15 cellular contexts compared by ENCODE assay signal in the genomic region with DNA sequence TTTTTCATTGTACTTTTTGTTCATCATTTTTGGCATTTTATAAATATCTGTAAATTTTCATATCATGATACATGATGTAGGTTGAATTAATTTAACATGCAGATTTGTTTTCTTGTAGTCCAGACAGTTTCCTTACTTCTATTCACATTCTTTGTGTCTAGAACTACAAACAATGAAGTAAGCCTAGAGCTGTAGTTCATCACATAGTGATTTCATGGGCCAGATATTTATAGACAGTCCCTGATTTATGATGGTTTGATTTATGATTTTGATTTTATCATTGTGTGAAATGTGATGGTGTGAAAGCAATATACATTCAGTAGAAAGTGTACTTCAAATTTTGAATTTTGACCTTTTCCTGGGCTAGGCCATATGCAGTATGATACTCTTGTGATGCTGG.
DNase-seq lines count a peak whose midpoint lies in the region; ATAC-seq and TF ChIP-seq lines count a peak whose summit lies in the region.
"Had no signal": no experiment of that assay in that cellular context is flagged by ENCODE, and none has a peak within 500 bp of the region (broad histone marks: within the 10 kb centered on the region; RNA-seq: fewer than 3 reads in every experiment).

No MANE protein-coding gene starts in this region.

- peaks cover 14% of the 10 kb centered on the region for H3K79me1 ChIP-seq in mesenchymal stem cell (replicated peaks; ENCODE audit: low read length, poor library complexity, severe bottlenecking)

- H3K4me3 ChIP-seq in ACC112 (ENCODE audit: low read depth, low read length) (no peak overlapping the region), adipocyte (ENCODE audit: low read length) (no peak overlapping the region), mesenchymal stem cell (ENCODE audit: insufficient read depth in 1 of 2, low read depth in 1 of 2, low read length in 2 of 2) (no peak overlapping the region), heart right ventricle (no peak overlapping the region)

- H3K4me2 ChIP-seq in mesenchymal stem cell (ENCODE audit: low read length, poor library complexity, severe bottlenecking) = no peak overlapping the region

- no peaks in the 10 kb centered on the region for H3K27me3 ChIP-seq in ACC112 (ENCODE audit: insufficient read depth, low read length)
- no peaks in the 10 kb centered on the region for H3K27me3 ChIP-seq in adipocyte (replicated peaks; ENCODE audit: control insufficient read depth, insufficient read depth, low read length)
- H3K27me3 ChIP-seq in mesenchymal stem cell (ENCODE audit: control insufficient read depth in 1 of 2, insufficient read depth in 1 of 2, low read length in 2 of 2) = no peaks in the 10 kb centered on the region
- H3K27me3 ChIP-seq in heart right ventricle = no peaks in the 10 kb centered on the region

- H2BK15ac ChIP-seq in mesenchymal stem cell (ENCODE audit: low read depth, poor library complexity, severe bottlenecking) = no peak overlapping the region

- H3K27ac ChIP-seq in ACC112 (ENCODE audit: low read depth, low read length) = peak overlapping the region; percentile 90
- H3K27ac ChIP-seq in mesenchymal stem cell (ENCODE audit: low read length, poor library complexity, severe bottlenecking) = peak overlapping the region; percentile 52
- H3K27ac ChIP-seq in heart right ventricle = no peak overlapping the region

- no peak overlapping the region for H3K18ac ChIP-seq in mesenchymal stem cell (ENCODE audit: low read depth in 1 of 2, low read length in 2 of 2)

- H3K36me3 ChIP-seq in ACC112 (ENCODE audit: insufficient read depth, low read length) (peaks cover 23% of the 10 kb centered on the region), adipocyte (ENCODE audit: control insufficient read depth, insufficient read depth, low read length, severe bottlenecking) (no peaks in the 10 kb centered on the region), mesenchymal stem cell (ENCODE audit: control insufficient read depth in 1 of 2, insufficient read depth in 2 of 2, low read depth in 1 of 2, low read length in 2 of 2) (peaks cover 0 to 9% of the 10 kb centered on the region in 2 experiments), heart right ventricle (no peaks in the 10 kb centered on the region)

- peak overlapping the region; percentile 20 to 32 for H3K4ac ChIP-seq in mesenchymal stem cell (ENCODE audit: low read depth in 1 of 2, low read length in 2 of 2)

- intact Hi-C loops in heart right ventricle (cut with DNase I) = no loop called here

- ATAC-seq in GM21717 (IDR thresholded peaks at IDR 0.05; ENCODE audit: unreplicated experiment) (no peak), heart right ventricle (no peak)

- H2BK12ac ChIP-seq in mesenchymal stem cell (ENCODE audit: low read length in 2 of 2) = peak overlapping the region in 1 of 2 experiments; percentile 77

- H2BK120ac ChIP-seq in mesenchymal stem cell (ENCODE audit: low read depth, low read length) = peak overlapping the region; percentile 29

- H3K4me1 ChIP-seq in ACC112 (ENCODE audit: control insufficient read depth, insufficient read depth, low read length, unreplicated experiment) (peaks cover 29% of the 10 kb centered on the region), adipocyte (ENCODE audit: control insufficient read depth, insufficient read depth, low read length) (peaks cover 5% of the 10 kb centered on the region), mesenchymal stem cell (ENCODE audit: control insufficient read depth, insufficient read depth, low read depth, low read length) (peaks cover 1% of the 10 kb centered on the region), heart right ventricle (no peaks in the 10 kb centered on the region)
- H3K4me1 ChIP-seq: Caco-2 had no signal

- no peak overlapping the region for H2BK5ac ChIP-seq in mesenchymal stem cell (ENCODE audit: low read depth, low read length, poor library complexity, severe bottlenecking)

- no peak overlapping the region for H4K8ac ChIP-seq in mesenchymal stem cell (ENCODE audit: low read length)

- no peak overlapping the region for H3K9ac ChIP-seq in adipocyte (ENCODE audit: low read length)
- H3K9ac ChIP-seq in mesenchymal stem cell (ENCODE audit: low read length) = no peak overlapping the region

- no peak overlapping the region for H4K91ac ChIP-seq in mesenchymal stem cell (ENCODE audit: low read length)

- no peak for TF ChIP-seq CTCF in heart right ventricle (IDR thresholded peaks at IDR 0.05)

- H3K9me3 ChIP-seq in adipocyte (ENCODE audit: control insufficient read depth, low read length) (peaks cover 12% of the 10 kb centered on the region), mesenchymal stem cell (ENCODE audit: control insufficient read depth, low read length) (peaks cover 2% of the 10 kb centered on the region), heart right ventricle (peaks cover 0 to 33% (median 9%) of the 10 kb centered on the region in 11 donors)
- H3K9me3 ChIP-seq: Caco-2 had no signal

- peak; percentile 16 for DNase-seq in HS-5 (ENCODE audit: low read depth)
- peak; percentile 26 for DNase-seq in adipocyte (ENCODE audit: low read depth)
- no peak for DNase-seq in mesenchymal stem cell
- DNase-seq in NCI-H187 (lab: John Stamatoyannopoulos, UW) = no peak
- DNase-seq in heart right ventricle = no peak
- DNase-seq in effector CD4-positive, alpha-beta T cell = no peak
- DNase-seq: Caco-2, GDM1, NCI-H1105 treated with DMSO at 0.1 percent for 48 hours, NCI-H1930, NCI-H2171, NCI-H510A, NCI-H82 had no signal

- H2AK5ac ChIP-seq in mesenchymal stem cell (ENCODE audit: low read length, severe bottlenecking) = no peak overlapping the region

- no peak overlapping the region for H2AFZ ChIP-seq in ACC112 (ENCODE audit: low read length, unreplicated experiment)
- H2AFZ ChIP-seq in mesenchymal stem cell (ENCODE audit: low read depth, low read length) = no peak overlapping the region

- no peak overlapping the region for H3K23ac ChIP-seq in mesenchymal stem cell (ENCODE audit: low read length in 2 of 2)

- peaks cover 7% of the 10 kb centered on the region for H3K79me2 ChIP-seq in ACC112 (ENCODE audit: control insufficient read depth, insufficient read depth, low read length, unreplicated experiment)

- H3K14ac ChIP-seq in mesenchymal stem cell (ENCODE audit: low read length in 2 of 2) = no peak overlapping the region

Comparison
In these comparisons a context has a peak if more than half of its experiments do, and no peak if none do; other contexts are left out.
1. H3K27ac ChIP-seq: peak in ACC112 (single experiment) and mesenchymal stem cell (single experiment); none in heart right ventricle (0 of 10).
2. DNase-seq: peak in HS-5 (single experiment) and adipocyte (single experiment); none in mesenchymal stem cell (single experiment), NCI-H187 (0 of 2), heart right ventricle (0 of 2) and effector CD4-positive, alpha-beta T cell (single experiment).